ENCODE assay signal across 8 cellular contexts in genomic region chr13:39777527-39778061, GRCh38.
DNase-seq lines count a peak whose midpoint lies in the region; ATAC-seq and TF ChIP-seq lines count a peak whose summit lies in the region.

No MANE protein-coding gene starts in this region.

- ATAC-seq in activated T-cell treated with anti-CD3 and anti-CD28 coated beads, Interleukin-2, amount 50 U/mL, for 72 hours (replicated peaks in 1 of 2) = peak; percentile 83 to 87
- ATAC-seq in upper lobe of right lung = peak; percentile 32

- H3K4me1 Mint-ChIP-seq in activated T-cell treated with anti-CD3 and anti-CD28 coated beads, Interleukin-2, amount 50 U/mL, for 72 hours (ENCODE audit: low read depth) = peaks cover 62% of the 10 kb centered on the region

- no peaks in the 10 kb centered on the region for H3K27me3 ChIP-seq in upper lobe of right lung
- H3K27me3 ChIP-seq in thyroid gland = no peaks in the 10 kb centered on the region

- H3K36me3 Mint-ChIP-seq in activated T-cell treated with anti-CD3 and anti-CD28 coated beads, Interleukin-2, amount 50 U/mL, for 72 hours (ENCODE audit: insufficient read depth in 2 of 2) = peaks cover 7 to 19% of the 10 kb centered on the region in 2 donors

- H3K27ac ChIP-seq in upper lobe of right lung = no peak overlapping the region
- no peak overlapping the region for H3K27ac ChIP-seq in thyroid gland

- H3K4me1 ChIP-seq in upper lobe of right lung (no peaks in the 10 kb centered on the region), thyroid gland (no peaks in the 10 kb centered on the region)

- intact Hi-C loops in upper lobe of right lung (cut with DNase I) (no loop called here), thyroid gland (cut with DNase I) (no loop called here)

- H3K4me3 ChIP-seq in upper lobe of right lung (no peak overlapping the region), thyroid gland (replicated peaks in 1 of 3) (no peak overlapping the region)

- H3K36me3 ChIP-seq in upper lobe of right lung (no peaks in the 10 kb centered on the region), thyroid gland (no peaks in the 10 kb centered on the region)

- TF ChIP-seq CTCF in upper lobe of right lung (IDR thresholded peaks at IDR 0.05) (peak; percentile 18), thyroid gland (IDR thresholded peaks at IDR 0.05) (no peak)

- H3K9me3 ChIP-seq in upper lobe of right lung = no peaks in the 10 kb centered on the region
- H3K9me3 ChIP-seq in thyroid gland = no peaks in the 10 kb centered on the region

- no peak for TF ChIP-seq POLR2A in thyroid gland (IDR thresholded peaks at IDR 0.05)

- DNase-seq in SKM-1 (lab: John Stamatoyannopoulos, UW; ENCODE audit: unreplicated experiment) (peak; percentile 1), SKM-1 treated with dmso at 0.1 percent for 144 hours (lab: John Stamatoyannopoulos, UW; ENCODE audit: unreplicated experiment) (no peak), MV-4-11 (lab: John Stamatoyannopoulos, UW) (peak; percentile 82), iPS-NIHi7 (ENCODE audit: extremely low spot score) (peak; percentile 24), upper lobe of right lung (no peak), NCI-H2227 treated with DMSO at 0.1 percent for 48 hours (lab: John Stamatoyannopoulos, UW) (no peak), thyroid gland (no peak)
- peak; percentile 53 to 65 for DNase-seq in activated T-cell treated with anti-CD3 and anti-CD28 coated beads, Interleukin-2, amount 50 U/mL, for 72 hours

- H3K27ac Mint-ChIP-seq in activated T-cell treated with anti-CD3 and anti-CD28 coated beads, Interleukin-2, amount 50 U/mL, for 72 hours = peak overlapping the region; percentile 92

- WGBS in thyroid gland, 2 donors = 81 to 96% methylated on average over 2 of the region's 2 CpGs

- H3K9me3 Mint-ChIP-seq in activated T-cell treated with anti-CD3 and anti-CD28 coated beads, Interleukin-2, amount 50 U/mL, for 72 hours = peaks cover 1 to 4% of the 10 kb centered on the region in 2 donors

- peak overlapping the region; percentile 67 to 72 for H3K4me3 Mint-ChIP-seq in activated T-cell treated with anti-CD3 and anti-CD28 coated beads, Interleukin-2, amount 50 U/mL, for 72 hours

- H3K27me3 Mint-ChIP-seq in activated T-cell treated with anti-CD3 and anti-CD28 coated beads, Interleukin-2, amount 50 U/mL, for 72 hours (ENCODE audit: low read depth) = no peaks in the 10 kb centered on the region

Comparison
In these comparisons a context has a peak if more than half of its experiments do, and no peak if none do; other contexts are left out.
1. DNase-seq: peak in SKM-1 (single experiment), MV-4-11 (single experiment), activated T-cell treated with anti-CD3 and anti-CD28 coated beads, Interleukin-2, amount 50 U/mL, for 72 hours (2 of 2) and iPS-NIHi7 (single experiment); none in SKM-1 treated with dmso at 0.1 percent for 144 hours (single experiment), upper lobe of right lung (single experiment), NCI-H2227 treated with DMSO at 0.1 percent for 48 hours (single experiment) and thyroid gland (0 of 2).